Comparison of ENCODE assay signal across 11 cellular contexts in the genomic region with DNA sequence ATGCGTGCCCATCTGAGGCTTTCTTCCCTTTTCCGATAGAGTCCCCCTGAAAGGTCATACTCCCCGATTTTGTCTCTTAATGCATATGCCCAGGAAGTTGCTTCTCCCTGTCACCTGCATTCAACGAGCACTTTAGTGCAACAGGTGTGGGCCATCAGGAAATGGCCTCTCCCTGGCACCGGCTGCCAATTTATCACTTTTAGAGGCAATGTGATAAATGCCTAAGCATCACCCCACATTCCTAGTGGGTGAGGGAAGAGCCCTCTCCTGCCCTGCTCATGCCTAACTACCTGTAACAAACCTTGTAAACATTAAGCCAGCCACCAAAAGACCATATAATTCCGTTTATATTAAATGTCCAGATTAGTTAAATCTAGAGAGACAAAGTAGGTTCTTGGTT. TPM values are rescaled to one million over a fixed set of nuclear protein-coding genes. Genes with fewer than 3 reads are reported as not detected.
DNase-seq lines count a peak whose midpoint lies in the region; ATAC-seq, FAIRE-seq and TF ChIP-seq lines count a peak whose summit lies in the region.
"Had no signal": no experiment of that assay in that cellular context is flagged by ENCODE, and none has a peak within 500 bp of the region (broad histone marks: within the 10 kb centered on the region; RNA-seq: fewer than 3 reads in every experiment).

No MANE protein-coding gene starts in this region.

- no peak for TF ChIP-seq POLR2A in stomach (IDR thresholded peaks at IDR 0.05)

- intact Hi-C loops in stomach (cut with DNase I; ENCODE audit: low total_unique reads): loop anchor here (10.0 kb wide), 1 partner anchor 117 kb away; a partner anchor contains a TSS

- no peak for DNase-seq in HFFc6
- no peak for DNase-seq in astrocyte (ENCODE audit: low read depth)
- DNase-seq in C1 segment of cervical spinal cord (lab: John Stamatoyannopoulos, UW): no peak
- DNase-seq in stomach: no peak
- DNase-seq: activated naive CD4-positive, alpha-beta T cell treated with anti-CD3 and anti-CD28 coated beads, Interleukin-2, amount 10 ng/mL, durations not matched to agents 7 days and 5 days; left cardiac atrium had no signal

- no peak overlapping the region for H3K4me2 ChIP-seq in astrocyte (ENCODE audit: low read length)

- H3K27me3 ChIP-seq in ACC112 (ENCODE audit: insufficient read depth, low read length) (no peaks in the 10 kb centered on the region), astrocyte (ENCODE audit: insufficient read depth, low read length) (no peaks in the 10 kb centered on the region), muscle layer of duodenum (ENCODE audit: low read depth, low read length) (no peaks in the 10 kb centered on the region), stomach (no peaks in the 10 kb centered on the region)

- H3K27ac ChIP-seq in ACC112 (ENCODE audit: low read depth, low read length): no peak overlapping the region
- no peak overlapping the region for H3K27ac ChIP-seq in astrocyte (ENCODE audit: low read depth, low read length)
- peak overlapping the region; percentile 96 for H3K27ac ChIP-seq in muscle layer of duodenum (ENCODE audit: low read length)
- H3K27ac ChIP-seq in stomach: peak overlapping the region in 2 of 5 donors; percentile 94

- TF ChIP-seq EP300 in stomach (IDR thresholded peaks at IDR 0.05): no peak

- H3K4me3 ChIP-seq in ACC112 (ENCODE audit: low read depth, low read length) (no peak overlapping the region; the same call in 1 of the 2 replicates), astrocyte (ENCODE audit: insufficient read depth, low read depth, low read length) (no peak overlapping the region), muscle layer of duodenum (ENCODE audit: low read depth in 1 of 2, low read length in 2 of 2) (peak overlapping the region in 1 of 2 donors; percentile 90), stomach (peak overlapping the region in 1 of 4 donors; percentile 88)

- no peaks in the 10 kb centered on the region; the same call in none of the 2 replicates for H3K27me3 Mint-ChIP-seq in HFFc6 (ENCODE audit: insufficient read depth)
- H3K27me3 Mint-ChIP-seq in astrocyte (ENCODE audit: low read depth, unreplicated experiment): peaks cover 4% of the 10 kb centered on the region

- H3K36me3 ChIP-seq in ACC112 (ENCODE audit: insufficient read depth, low read length) (peaks cover 12% of the 10 kb centered on the region), astrocyte (ENCODE audit: insufficient read depth, low read length) (peaks cover 15% of the 10 kb centered on the region), muscle layer of duodenum (ENCODE audit: control insufficient read depth in 1 of 2, insufficient read depth in 2 of 2, low read length in 2 of 2) (peaks cover 11 to 15% of the 10 kb centered on the region in 2 donors), stomach (peaks cover 0 to 18% (median 15%) of the 10 kb centered on the region in 4 donors)

- H4K20me1 ChIP-seq in astrocyte (ENCODE audit: insufficient read depth, low read length): peaks cover 24% of the 10 kb centered on the region

- peaks cover 38% of the 10 kb centered on the region for H3K79me2 ChIP-seq in ACC112 (ENCODE audit: control insufficient read depth, insufficient read depth, low read length, unreplicated experiment)
- peaks cover 40% of the 10 kb centered on the region for H3K79me2 ChIP-seq in astrocyte (ENCODE audit: insufficient read depth, low read length)

- H3K9me3 Mint-ChIP-seq in HFFc6 (no peaks in the 10 kb centered on the region), astrocyte (ENCODE audit: unreplicated experiment) (no peaks in the 10 kb centered on the region)
- H3K9me3 Mint-ChIP-seq: activated naive CD4-positive, alpha-beta T cell treated with anti-CD3 and anti-CD28 coated beads, Interleukin-2, amount 10 ng/mL, durations not matched to agents 7 days and 5 days had no signal

- H3K9me3 ChIP-seq in astrocyte (ENCODE audit: insufficient read depth, low read depth, low read length) (no peaks in the 10 kb centered on the region), muscle layer of duodenum (ENCODE audit: control insufficient read depth in 1 of 2, low read length in 2 of 2) (no peaks in the 10 kb centered on the region), stomach (no peaks in the 10 kb centered on the region)

- peaks cover 8% of the 10 kb centered on the region for H3K4me1 ChIP-seq in ACC112 (ENCODE audit: control insufficient read depth, insufficient read depth, low read length, unreplicated experiment)
- H3K4me1 ChIP-seq in astrocyte (ENCODE audit: insufficient read depth, low read length): peaks cover 10% of the 10 kb centered on the region
- peaks cover 0 to 21% of the 10 kb centered on the region in 2 donors for H3K4me1 ChIP-seq in muscle layer of duodenum (ENCODE audit: control insufficient read depth in 1 of 2, insufficient read depth in 2 of 2, low read length in 2 of 2)
- H3K4me1 ChIP-seq in stomach: peaks cover 3 to 43% (median 24%) of the 10 kb centered on the region in 4 donors

- H3K4me3 Mint-ChIP-seq in HFFc6: peak overlapping the region; percentile 94; the same call in 1 of the 2 replicates
- H3K4me3 Mint-ChIP-seq in astrocyte (ENCODE audit: unreplicated experiment): peak overlapping the region; percentile 95

- peak overlapping the region; percentile 93 for H2AFZ ChIP-seq in ACC112 (ENCODE audit: low read length, unreplicated experiment)
- H2AFZ ChIP-seq in astrocyte (ENCODE audit: low read depth, low read length): no peak overlapping the region

- TF ChIP-seq CTCF in HFFc6 (IDR thresholded peaks at IDR 0.05): no peak
- TF ChIP-seq CTCF in astrocyte (IDR thresholded peaks at IDR 0.05; ENCODE audit: insufficient read depth, low read depth, low read length): no peak
- no peak for TF ChIP-seq CTCF in stomach (IDR thresholded peaks at IDR 0.05)

- WGBS in stomach, 5 donors: 71 to 76% (median 73%) methylated on average over 6 of the region's 6 CpGs

- H3K9ac ChIP-seq in astrocyte (ENCODE audit: low read length): no peak overlapping the region

- H3K27ac Mint-ChIP-seq in HFFc6: peak overlapping the region; percentile 93
- no peak overlapping the region for H3K27ac Mint-ChIP-seq in astrocyte (ENCODE audit: unreplicated experiment)

- no peak for FAIRE-seq in astrocyte (lab: Jason Lieb, UNC)
- FAIRE-seq: TTC549 had no signal

- ATAC-seq in GM19324 (IDR thresholded peaks at IDR 0.05; ENCODE audit: low FRiP score, unreplicated experiment): no peak
- no peak for ATAC-seq in GM19397 (IDR thresholded peaks at IDR 0.05; ENCODE audit: unreplicated experiment)

- H3K4me1 Mint-ChIP-seq in HFFc6 (ENCODE audit: low read depth) (peaks cover 38% of the 10 kb centered on the region), astrocyte (ENCODE audit: low read depth, unreplicated experiment) (peaks cover 7% of the 10 kb centered on the region)

- H3K36me3 Mint-ChIP-seq in HFFc6 (ENCODE audit: low read depth) (peaks cover 27% of the 10 kb centered on the region), astrocyte (ENCODE audit: low read depth, unreplicated experiment) (peaks cover 5% of the 10 kb centered on the region)

RNA-seq across cellular contexts. Expression of a gene that starts 1.1 kb away (rescaled TPM):
- 10 to 100 TPM; 35.9 to 41.5 (median 40.8) TPM for total RNA-seq in HFFc6 (2021; fragmentation: NEBNext Ultra II Directional; extraction: Animal tissue kit (Norgen Biotek cat#: 25700))
- total RNA-seq in astrocyte (39.6 and 40.3 TPM in 2 replicates), stomach (100 to 1,000 TPM in 2 of 5 donors, 10 to 100 TPM in 3; 18.7 to 217 (median 60.8) TPM)
- 10 to 100 TPM in 1 of 3 donors, 1 to 10 TPM in 2; 7.7 to 15.9 (median 9.2) TPM for polyA plus RNA-seq in stomach
